ENCODE assay signal across 8 cellular contexts in the genomic region with DNA sequence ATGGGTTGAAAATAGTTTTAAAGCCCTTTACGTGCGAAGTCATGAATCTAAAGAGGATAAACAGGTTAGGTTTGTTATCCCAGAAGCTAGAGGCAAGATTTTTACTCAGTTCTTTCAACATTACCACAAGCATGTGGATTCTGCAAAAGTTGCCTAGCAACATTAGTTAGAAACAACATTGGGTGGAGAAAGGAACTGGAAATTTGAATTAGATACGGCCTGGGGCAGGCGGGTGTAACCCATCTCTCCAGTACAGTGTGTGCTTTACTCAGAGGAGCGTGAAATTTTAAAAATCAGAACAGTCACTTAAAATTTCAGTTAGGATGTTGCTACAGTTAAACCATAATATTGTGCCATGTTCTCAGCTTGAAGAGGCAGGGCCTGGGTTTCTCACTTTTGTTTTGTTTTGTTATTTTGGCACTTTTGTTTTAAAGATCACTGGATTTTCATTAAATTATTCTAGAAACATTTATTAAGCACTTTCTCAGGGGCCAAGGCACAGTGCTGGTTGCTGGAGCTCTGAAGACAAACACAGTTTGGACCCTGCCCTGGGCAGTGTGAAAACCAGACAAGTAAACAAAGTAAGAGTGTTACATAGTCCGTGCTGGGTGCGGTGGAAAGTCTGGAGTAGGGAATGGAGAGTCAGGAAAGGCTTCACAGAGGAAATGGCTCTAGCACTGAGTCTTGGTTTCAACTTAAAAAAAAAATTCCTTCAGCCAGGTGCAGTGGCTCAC. TPM values are rescaled to one million over a fixed set of nuclear protein-coding genes. Genes with fewer than 3 reads are reported as not detected.
DNase-seq lines count a peak whose midpoint lies in the region; ATAC-seq and TF ChIP-seq lines count a peak whose summit lies in the region.

No MANE protein-coding gene starts in this region.

- TF ChIP-seq CTCF in Caco-2 (IDR thresholded peaks at IDR 0.05; ENCODE audit: insufficient read depth in 1 of 2, low read depth in 1 of 2, low read length in 1 of 2, severe bottlenecking in 1 of 2, unreplicated experiment in 1 of 2) (no peak), foreskin keratinocyte (conservative IDR thresholded peaks at IDR 0.05) (no peak)

- ATAC-seq in foreskin keratinocyte (peak; percentile 65), GM19023 (IDR thresholded peaks at IDR 0.05; ENCODE audit: unreplicated experiment) (no peak), GM18867 (IDR thresholded peaks at IDR 0.05; ENCODE audit: unreplicated experiment) (no peak)

- H3K4me1 Mint-ChIP-seq in Caco-2 (ENCODE audit: low read depth, unreplicated experiment) = peaks cover 54% of the 10 kb centered on the region

- peak overlapping the region; percentile 100 for H3K27ac ChIP-seq in foreskin keratinocyte

- POLR2A ChIA-PET in Caco-2 (lab: Charles Lee) = interaction anchor here (0.6 to 1.4 kb wide), 6 partner anchors 19 to 254 kb away, joined by 3 to 10 read pairs (median 4); partner anchors contain the start of gene ZNF143

- H3K36me3 ChIP-seq in Caco-2 (ENCODE audit: control insufficient read depth, insufficient read depth, low read length) = no peaks in the 10 kb centered on the region

- TSS peak; percentile 4 for BruUV-seq in Caco-2 (replicated peaks; lab: Mats Ljungman, UMichigan)

- no peaks in the 10 kb centered on the region for H3K27me3 Mint-ChIP-seq in Caco-2 (ENCODE audit: insufficient read depth, unreplicated experiment)

- H3K27ac Mint-ChIP-seq in Caco-2 (ENCODE audit: unreplicated experiment) = peak overlapping the region; percentile 100

- no peaks in the 10 kb centered on the region for H3K9me3 Mint-ChIP-seq in Caco-2 (ENCODE audit: unreplicated experiment)

- peak overlapping the region; percentile 79 for H3K4me3 Mint-ChIP-seq in Caco-2 (ENCODE audit: unreplicated experiment)

- DNase-seq in Caco-2 (peak; percentile 90 to 93), T1000 (lab: John Stamatoyannopoulos, UW) (peak; percentile 38), foreskin keratinocyte (peak; percentile 99 to 100), posterior vena cava (ENCODE audit: low spot score) (peak; percentile 87)
- DNase-seq in Jurkat, Clone E6-1 (ENCODE audit: low read depth, low spot score) = peak; percentile 30
- no peak for DNase-seq in activated naive CD4-positive, alpha-beta T cell (lab: John Stamatoyannopoulos, UW)

- H3K27me3 ChIP-seq in Caco-2 (replicated peaks; ENCODE audit: control insufficient read depth, insufficient read depth, low read length) (no peaks in the 10 kb centered on the region), foreskin keratinocyte (no peaks in the 10 kb centered on the region)

- CTCF ChIA-PET in Caco-2 (lab: Charles Lee) = interaction anchor here (0.6 to 1.6 kb wide), 4 partner anchors 34 to 227 kb away, joined by 3 to 5 read pairs (median 4); no protein-coding TSS in a partner anchor

- intact Hi-C loops in Caco-2 (cut with micrococcal nuclease; ENCODE audit: unreplicated experiment) (loop anchor here (1.0 to 5.0 kb wide), 3 partner anchors 34 to 207 kb away; no protein-coding TSS in a partner anchor), posterior vena cava (cut with DNase I) (loop anchor here in 1 of 2 donors (5.0 kb wide), 1 partner anchor 37 kb away; no protein-coding TSS in a partner anchor)

- H3K4me1 ChIP-seq in Caco-2 = peaks cover 66% of the 10 kb centered on the region
- H3K4me1 ChIP-seq in foreskin keratinocyte = peaks cover 37% of the 10 kb centered on the region

- H3K4me3 ChIP-seq in Caco-2 (ENCODE audit: low read depth, low read length) = peak overlapping the region; percentile 2; the same call in 1 of the 2 replicates
- H3K4me3 ChIP-seq in Jurkat, Clone E6-1 (ENCODE audit: low read length) = no peak overlapping the region

- peaks cover 32% of the 10 kb centered on the region for H3K36me3 Mint-ChIP-seq in Caco-2 (ENCODE audit: insufficient read depth, unreplicated experiment)

- H3K9me3 ChIP-seq in Caco-2 = no peaks in the 10 kb centered on the region

RNA-seq across cellular contexts. Expression of gene WEE1, which starts 4.4 kb away (rescaled TPM):
- total RNA-seq in Caco-2 (2022) (108 and 116 TPM in 2 replicates), foreskin keratinocyte (39.6 and 43.6 TPM in 2 replicates), posterior vena cava (10 to 100 TPM; 16.7 to 24.0 TPM)
- 42.7 TPM for polyA plus RNA-seq in Jurkat, Clone E6-1 (2012; ENCODE audit: insufficient read depth, insufficient read length)
- polyA plus RNA-seq in foreskin keratinocyte = 10.3 and 14.2 TPM in 2 replicates

Comparison
In these comparisons a context has a peak if more than half of its experiments do, and no peak if none do; other contexts are left out.
1. DNase-seq: peak in Caco-2 (2 of 2), Jurkat, Clone E6-1 (single experiment), T1000 (single experiment), foreskin keratinocyte (2 of 2) and posterior vena cava (single experiment); none in activated naive CD4-positive, alpha-beta T cell (0 of 4).